ENCODE assay signal across 16 cellular contexts in the genomic region with DNA sequence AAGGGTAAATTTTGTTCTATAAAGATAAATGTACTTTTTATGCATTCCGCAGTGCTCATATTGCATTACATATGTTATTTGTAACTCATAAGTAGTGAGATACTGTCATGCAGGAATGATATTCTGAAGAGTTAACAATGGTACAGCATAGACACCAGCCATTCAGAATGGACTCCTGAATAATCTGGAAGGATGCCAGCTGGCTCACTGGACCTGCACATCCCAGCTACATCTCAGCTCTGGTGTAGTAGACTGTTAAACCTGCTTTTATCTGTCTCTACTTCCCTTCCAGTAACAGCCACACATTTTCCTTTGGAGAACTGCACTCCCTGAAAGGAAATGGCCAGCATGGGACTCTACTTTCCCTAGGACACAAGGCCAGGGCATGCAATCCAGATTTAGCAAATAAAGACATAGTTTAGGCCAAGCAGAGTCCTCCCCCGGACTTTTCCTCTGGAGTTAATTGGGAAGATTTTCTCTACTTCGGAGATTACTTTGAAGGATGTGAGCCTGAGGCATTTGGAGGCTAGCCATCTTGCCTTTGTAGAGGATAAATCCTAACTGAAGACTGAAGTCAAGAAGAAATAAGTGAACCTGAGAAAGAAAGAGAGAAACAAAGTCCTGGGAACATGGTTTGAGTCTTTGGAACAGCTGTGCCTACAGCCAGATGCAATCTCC.
DNase-seq lines count a peak whose midpoint lies in the region; ATAC-seq, FAIRE-seq and TF ChIP-seq lines count a peak whose summit lies in the region.
"Had no signal": no experiment of that assay in that cellular context is flagged by ENCODE, and none has a peak within 500 bp of the region (broad histone marks: within the 10 kb centered on the region; RNA-seq: fewer than 3 reads in every experiment).

No MANE protein-coding gene starts in this region.

- H3K4me1 ChIP-seq in neural progenitor cell: peaks cover 19% of the 10 kb centered on the region

- H3K27ac ChIP-seq in neural progenitor cell: no peak overlapping the region

- no peaks in the 10 kb centered on the region for H3K79me2 ChIP-seq in neural progenitor cell (ENCODE audit: low read depth)

- TF ChIP-seq CTCF in neural progenitor cell (IDR thresholded peaks at IDR 0.05): no peak

- no peaks in the 10 kb centered on the region for H4K20me1 ChIP-seq in neural progenitor cell (ENCODE audit: low read depth)

- H2AFZ ChIP-seq in neural progenitor cell (replicated peaks): peak overlapping the region; percentile 5

- no peak overlapping the region for H3K27ac Mint-ChIP-seq in neural progenitor cell
- H3K27ac Mint-ChIP-seq: stimulated activated naive CD8-positive, alpha-beta T cell treated with anti-CD3 and anti-CD28 coated beads, Interleukin-15, Interleukin-2, amounts not matched to agents 100 ng/mL and 50 ng/mL, for 24 hours; WTC11 had no signal

- no peaks in the 10 kb centered on the region for H3K27me3 Mint-ChIP-seq in neural progenitor cell (ENCODE audit: insufficient read depth, low read depth)
- H3K27me3 Mint-ChIP-seq: stimulated activated naive CD8-positive, alpha-beta T cell treated with anti-CD3 and anti-CD28 coated beads, Interleukin-15, Interleukin-2, amounts not matched to agents 100 ng/mL and 50 ng/mL, for 24 hours had no signal

- no peaks in the 10 kb centered on the region for H3K36me3 Mint-ChIP-seq in neural progenitor cell
- H3K36me3 Mint-ChIP-seq: WTC11 had no signal

- no peaks in the 10 kb centered on the region for H3K36me3 ChIP-seq in neural progenitor cell

- H3K4me3 Mint-ChIP-seq in neural progenitor cell: no peak overlapping the region
- H3K4me3 Mint-ChIP-seq: neural crest cell; stimulated activated naive CD8-positive, alpha-beta T cell treated with anti-CD3 and anti-CD28 coated beads, Interleukin-15, Interleukin-2, amounts not matched to agents 100 ng/mL and 50 ng/mL, for 24 hours; WTC11 had no signal

- peaks cover 13% of the 10 kb centered on the region for H3K4me1 Mint-ChIP-seq in neural progenitor cell
- H3K4me1 Mint-ChIP-seq: WTC11 had no signal

- no peak for FAIRE-seq in urothelium cell line (lab: Jason Lieb, UNC)
- FAIRE-seq: A204.1, endothelial cell of umbilical vein had no signal

- peaks cover 9% of the 10 kb centered on the region for H3F3A ChIP-seq in neural progenitor cell (ENCODE audit: low read depth)

- H3K9me3 ChIP-seq in neural progenitor cell (ENCODE audit: low read depth): no peaks in the 10 kb centered on the region

- no peak overlapping the region for H3K4me2 ChIP-seq in neural progenitor cell

- DNase-seq in NCI-H1092 treated with DMSO at 0.1 percent for 48 hours (lab: John Stamatoyannopoulos, UW) (peak; percentile 30), NCI-H1092 (lab: John Stamatoyannopoulos, UW) (no peak), NCI-H2196 treated with DMSO at 0.1 percent for 48 hours (lab: John Stamatoyannopoulos, UW; ENCODE audit: unreplicated experiment) (peak; percentile 15), dermis blood vessel endothelial cell (peak; percentile 66), neural progenitor cell (ENCODE audit: low spot score) (no peak), urothelium cell line (ENCODE audit: low spot score) (no peak)
- DNase-seq in activated naive CD4-positive, alpha-beta T cell treated with Interleukin-2 at 50 U/mL for 16 hours: no peak
- DNase-seq: aorta, GDM1, NCI-H2107 had no signal

- no peak for ATAC-seq in GM21447 (IDR thresholded peaks at IDR 0.05; ENCODE audit: unreplicated experiment)
- ATAC-seq: WTC11 had no signal

- H3K9ac ChIP-seq in neural progenitor cell: no peak overlapping the region

- H3K9me3 Mint-ChIP-seq in neural progenitor cell: no peaks in the 10 kb centered on the region
- H3K9me3 Mint-ChIP-seq: stimulated activated naive CD8-positive, alpha-beta T cell treated with anti-CD3 and anti-CD28 coated beads, Interleukin-15, Interleukin-2, amounts not matched to agents 100 ng/mL and 50 ng/mL, for 24 hours; WTC11 had no signal

- no peaks in the 10 kb centered on the region for H3K27me3 ChIP-seq in neural progenitor cell

- no peak overlapping the region for H3K4me3 ChIP-seq in neural progenitor cell

Comparison
In these comparisons a context has a peak if more than half of its experiments do, and no peak if none do; other contexts are left out.
1. DNase-seq: peak in NCI-H1092 treated with DMSO at 0.1 percent for 48 hours (single experiment), NCI-H2196 treated with DMSO at 0.1 percent for 48 hours (single experiment) and dermis blood vessel endothelial cell (single experiment); none in NCI-H1092 (single experiment), neural progenitor cell (single experiment), activated naive CD4-positive, alpha-beta T cell treated with Interleukin-2 at 50 U/mL for 16 hours (single experiment) and urothelium cell line (single experiment).